ENCODE assay signal across 25 cellular contexts in the genomic region with DNA sequence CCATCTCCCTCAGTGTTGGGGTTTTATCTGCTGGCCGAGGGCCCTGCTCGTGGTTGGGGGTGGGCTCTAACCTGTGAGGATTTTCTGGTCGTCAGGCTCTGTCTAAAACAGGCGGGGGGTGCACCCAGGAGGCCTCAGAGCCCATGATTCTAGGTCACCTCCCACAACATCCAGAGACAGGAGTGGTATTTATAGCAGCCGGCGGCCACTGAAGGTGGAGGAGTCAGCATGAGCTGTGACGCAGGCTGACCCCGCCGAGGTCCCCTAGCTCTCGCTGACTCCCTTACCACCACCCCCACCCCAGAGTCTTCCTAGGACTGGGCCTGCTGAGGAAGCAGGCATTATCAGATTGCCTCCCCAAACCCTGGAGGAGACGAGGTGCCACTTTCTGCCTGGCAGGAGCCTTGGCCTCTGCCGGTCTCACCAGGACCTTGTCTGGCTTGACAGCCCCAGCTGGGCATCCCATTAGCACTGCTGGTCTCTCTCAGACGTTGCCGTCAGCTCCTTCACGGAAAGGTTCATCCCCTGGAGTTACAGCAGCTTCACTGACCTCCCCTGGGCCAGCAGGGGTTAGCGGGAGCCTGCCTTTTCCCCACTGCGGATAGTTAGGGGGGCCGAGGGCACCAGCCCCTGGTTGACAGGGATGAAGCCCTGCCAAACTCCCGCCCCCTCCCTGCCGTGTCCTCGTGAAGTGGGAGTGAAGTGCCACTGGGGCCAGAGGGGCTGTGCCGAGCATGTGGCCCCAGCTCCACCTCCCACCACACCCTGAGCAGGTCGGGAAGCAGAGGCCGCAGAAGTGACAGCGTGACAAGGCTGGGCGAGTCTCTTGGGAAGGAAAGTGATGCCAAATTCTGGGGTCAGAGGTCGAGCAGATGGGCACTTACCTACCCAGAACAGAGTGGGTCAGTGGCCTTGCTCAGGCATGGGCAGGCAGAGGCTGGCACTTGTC. TPM values are rescaled to one million over a fixed set of nuclear protein-coding genes. Genes with fewer than 3 reads are reported as not detected.
DNase-seq lines count a peak whose midpoint lies in the region; ATAC-seq, FAIRE-seq and TF ChIP-seq lines count a peak whose summit lies in the region.
"Had no signal": no experiment of that assay in that cellular context is flagged by ENCODE, and none has a peak within 500 bp of the region (broad histone marks: within the 10 kb centered on the region; RNA-seq: fewer than 3 reads in every experiment).

No MANE protein-coding gene starts in this region.

- no peaks in the 10 kb centered on the region for H3K36me3 ChIP-seq in esophagus squamous epithelium
- H3K36me3 ChIP-seq: BE2C had no signal

- H3K9me3 ChIP-seq in T-helper 17 cell (ENCODE audit: control insufficient read depth, low read length, poor library complexity, severe bottlenecking) (no peaks in the 10 kb centered on the region), esophagus squamous epithelium (no peaks in the 10 kb centered on the region), right cardiac atrium (ENCODE audit: control insufficient read depth, low read length) (no peaks in the 10 kb centered on the region)
- H3K9me3 ChIP-seq: BE2C had no signal

- no peaks in the 10 kb centered on the region for H3K36me3 Mint-ChIP-seq in T-helper 17 cell (ENCODE audit: low read depth)
- H3K36me3 Mint-ChIP-seq: CD8-positive, alpha-beta T cell had no signal

- ATAC-seq in T-helper 17 cell = no peak
- ATAC-seq in right cardiac atrium = peak; percentile 42 to 69
- ATAC-seq in sciatic nerve = peak; percentile 15
- ATAC-seq in GM19324 (IDR thresholded peaks at IDR 0.05; ENCODE audit: low FRiP score, unreplicated experiment) = no peak
- ATAC-seq: CD8-positive, alpha-beta T cell; GM23338; HepG2 had no signal

- FAIRE-seq in H54 (lab: Jason Lieb, UNC) = no peak
- FAIRE-seq: D721Med, GM12892, HepG2 had no signal

- no peaks in the 10 kb centered on the region for H3K27me3 Mint-ChIP-seq in T-helper 17 cell

- no peak overlapping the region for H3K4me3 Mint-ChIP-seq in T-helper 17 cell
- H3K4me3 Mint-ChIP-seq: CD8-positive, alpha-beta T cell; GM23338 had no signal

- peak overlapping the region; percentile 51 to 74 (median 64) for H3K27ac ChIP-seq in esophagus squamous epithelium
- H3K27ac ChIP-seq in right cardiac atrium (ENCODE audit: low read length) = no peak overlapping the region

- 80 to 85% methylated on average over 4 to 12 of the region's 27 CpGs for WGBS in esophagus squamous epithelium, 2 donors
- WGBS in right cardiac atrium = 61% methylated on average over 27 of the region's 27 CpGs

- H3K27ac Mint-ChIP-seq in T-helper 17 cell = peak overlapping the region; percentile 86
- H3K27ac Mint-ChIP-seq: CD8-positive, alpha-beta T cell; GM23338 had no signal

- H3K4me1 Mint-ChIP-seq in T-helper 17 cell = peaks cover 18% of the 10 kb centered on the region

- TF ChIP-seq CTCF in esophagus squamous epithelium (IDR thresholded peaks at IDR 0.05) = no peak

- H3K4me1 ChIP-seq in esophagus squamous epithelium = peaks cover 0 to 66% (median 15%) of the 10 kb centered on the region in 3 donors
- no peaks in the 10 kb centered on the region for H3K4me1 ChIP-seq in right cardiac atrium (ENCODE audit: control insufficient read depth, insufficient read depth, low read length)
- H3K4me1 ChIP-seq: BE2C had no signal

- DNase-seq in T-helper 17 cell = no peak
- no peak for DNase-seq in esophagus squamous epithelium (lab: John Stamatoyannopoulos, UW)
- peak in 2 of 3 donors; percentile 57 to 62 for DNase-seq in right cardiac atrium
- no peak for DNase-seq in sciatic nerve (ENCODE audit: low spot score)
- DNase-seq in H54 (ENCODE audit: insufficient read length, low spot score) = no peak
- no peak for DNase-seq in SW 1271 (lab: John Stamatoyannopoulos, UW)
- no peak for DNase-seq in head of caudate nucleus
- DNase-seq: BE2C; CD8-positive, alpha-beta T cell; DND-41; GDM1; Kasumi-1; MV-4-11; NCI-H1436; NCI-H2081 treated with DMSO at 0.1 percent for 48 hours; NCI-H2227 treated with DMSO at 0.1 percent for 48 hours; NCI-H526 treated with DMSO at 0.1 percent for 48 hours; NK-92 treated with Interleukin-12 subunit alpha and Interleukin-12 subunit beta, amount 100 ng/mL, for 24 hours; OCI-M1; RPMI8226 had no signal

- intact Hi-C loops in esophagus squamous epithelium (cut with DNase I) = no loop called here
- intact Hi-C loops in right cardiac atrium (cut with DNase I) = no loop called here
- intact Hi-C loops in sciatic nerve (cut with DNase I) = no loop called here
- intact Hi-C loops in head of caudate nucleus (cut with DNase I) = no loop called here

- TF ChIP-seq POLR2A in esophagus squamous epithelium (IDR thresholded peaks at IDR 0.05) (no peak), H54 (IDR thresholded peaks at IDR 0.05; ENCODE audit: low read depth, low read length) (no peak)

- H3K27me3 ChIP-seq in esophagus squamous epithelium (no peaks in the 10 kb centered on the region), right cardiac atrium (ENCODE audit: control insufficient read depth, insufficient read depth) (no peaks in the 10 kb centered on the region)
- H3K27me3 ChIP-seq: BE2C had no signal

- H3K4me3 ChIP-seq in esophagus squamous epithelium (no peak overlapping the region), right cardiac atrium (ENCODE audit: low read length) (no peak overlapping the region)
- H3K4me3 ChIP-seq: GM23338 had no signal

RNA-seq across cellular contexts. Expression of gene DAGLA, which starts 26.5 kb away (rescaled TPM):
- total RNA-seq in T-helper 17 cell (1 to 10 TPM; 1.3 to 2.1 TPM), esophagus squamous epithelium (1 to 10 TPM; 1.7 to 6.9 (median 2.9) TPM), right cardiac atrium (1 to 10 TPM; 4.1 to 7.2 (median 6.1) TPM), sciatic nerve (4.8 TPM)
- 3.7 TPM for polyA plus RNA-seq in right cardiac atrium

RNA-seq across cellular contexts. Expression of gene MYRF, which starts 45.7 kb away (rescaled TPM):
- total RNA-seq in T-helper 17 cell (1 to 10 TPM in 1 of 2 donors, under 1 TPM in 1; 0.47 to 1.5 TPM), esophagus squamous epithelium (under 1 TPM in 3 of 4 donors, not detected in 1; 0.09 to 0.95 (median 0.22) TPM), right cardiac atrium (1 to 10 TPM in 3 of 4 donors, under 1 TPM in 1; 0.62 to 1.9 (median 1.4) TPM), sciatic nerve (10.4 TPM)
- 0.70 TPM for polyA plus RNA-seq in right cardiac atrium

Comparison
In these comparisons a context has a peak if more than half of its experiments do, and no peak if none do; other contexts are left out.
1. ATAC-seq: peak in right cardiac atrium (2 of 2) and sciatic nerve (single experiment); none in T-helper 17 cell (single experiment) and GM19324 (single experiment).
2. DNase-seq: peak in right cardiac atrium (2 of 3); none in T-helper 17 cell (0 of 3), esophagus squamous epithelium (single experiment), sciatic nerve (single experiment), H54 (single experiment), SW 1271 (0 of 2) and head of caudate nucleus (0 of 42).